12 cellular contexts compared by ENCODE assay signal in the genomic region with DNA sequence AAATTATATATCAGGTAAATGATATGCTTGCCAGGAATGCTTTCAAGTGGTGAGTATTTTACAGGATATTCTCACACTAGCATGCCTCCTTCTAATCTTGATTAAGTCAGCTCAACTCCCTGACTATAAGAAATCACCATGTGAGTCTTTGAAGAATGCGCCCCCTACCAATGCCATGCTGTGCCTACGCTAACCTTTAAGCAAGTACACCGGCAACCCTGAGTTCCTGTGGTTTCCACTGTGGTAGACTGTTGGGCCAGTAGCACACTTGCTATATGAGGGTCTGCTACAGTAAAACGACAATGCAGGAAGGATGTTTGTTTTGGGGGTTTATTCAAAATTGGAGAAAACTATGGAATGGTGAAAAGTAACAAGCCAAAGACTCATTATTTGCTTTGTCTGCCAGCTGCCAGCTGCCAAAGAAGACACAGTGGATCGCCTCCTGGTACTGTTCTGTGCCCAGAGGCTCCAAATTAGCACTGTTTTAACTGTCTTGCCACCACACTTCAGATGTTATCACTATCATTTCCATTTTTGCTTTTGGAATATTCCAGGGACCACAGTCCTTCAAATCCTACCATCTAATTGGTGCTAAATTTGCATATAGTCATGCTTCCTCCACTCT.
DNase-seq lines count a peak whose midpoint lies in the region; ATAC-seq, FAIRE-seq and TF ChIP-seq lines count a peak whose summit lies in the region.
"Had no signal": no experiment of that assay in that cellular context is flagged by ENCODE, and none has a peak within 500 bp of the region (broad histone marks: within the 10 kb centered on the region; RNA-seq: fewer than 3 reads in every experiment).

No MANE protein-coding gene starts in this region.

- H3K9me3 ChIP-seq in lower lobe of right lung = no peaks in the 10 kb centered on the region

- no peak overlapping the region for H3K4me3 ChIP-seq in lower lobe of right lung

- peak; percentile 95 for FAIRE-seq in GM12891 (lab: Jason Lieb, UNC)
- FAIRE-seq: keratinocyte had no signal

- H3K27me3 ChIP-seq in lower lobe of right lung (ENCODE audit: low read depth) = no peaks in the 10 kb centered on the region

- no peak for DNase-seq in GM12891 (ENCODE audit: insufficient read length, low spot score)
- peak; percentile 6 for DNase-seq in SK-N-DZ (ENCODE audit: low spot score)
- DNase-seq in myocyte (ENCODE audit: low read depth) = peak; percentile 18
- no peak for DNase-seq in omental fat pad (ENCODE audit: low spot score)
- no peak for DNase-seq in left colon
- no peak for DNase-seq in NCI-H128 (lab: John Stamatoyannopoulos, UW; ENCODE audit: unreplicated experiment)
- DNase-seq in lower lobe of right lung = no peak
- DNase-seq: effector memory CD4-positive, alpha-beta T cell; NCI-H1048; T-helper 17 cell had no signal

- H3K4me1 ChIP-seq in lower lobe of right lung = no peaks in the 10 kb centered on the region

- H3K36me3 ChIP-seq in lower lobe of right lung = no peaks in the 10 kb centered on the region

- no peak for TF ChIP-seq POLR2A in GM12891 (IDR thresholded peaks at IDR 0.05; ENCODE audit: low read depth, low read length)

- ATAC-seq in HG02798 (IDR thresholded peaks at IDR 0.05; ENCODE audit: poor library complexity, unreplicated experiment) (peak; percentile 82), omental fat pad (ENCODE audit: low FRiP score) (no peak), left colon (no peak), lower lobe of right lung (no peak)
- ATAC-seq: T-helper 17 cell had no signal

- H3K27ac ChIP-seq in lower lobe of right lung = no peak overlapping the region

- intact Hi-C loops in left colon (cut with DNase I, micrococcal nuclease) (no loop called here), lower lobe of right lung (cut with DNase I) (no loop called here)

- TF ChIP-seq CTCF in omental fat pad (IDR thresholded peaks at IDR 0.05) (no peak), lower lobe of right lung (IDR thresholded peaks at IDR 0.05) (no peak)

TF ChIP-seq in GM12891, 5 proteins besides CTCF, POLR2A, EP300 and RAD21:
- TF ChIP-seq SPI1 (IDR thresholded peaks at IDR 0.05; ENCODE audit: low read depth, low read length) (no peak), TAF1 (IDR thresholded peaks at IDR 0.05; ENCODE audit: low read depth, low read length) (no peak), POU2F2 (IDR thresholded peaks at IDR 0.05; ENCODE audit: low read depth, low read length) (no peak), PAX5 (IDR thresholded peaks at IDR 0.05; ENCODE audit: insufficient read depth, low read length, severe bottlenecking) (no peak), POLR2AphosphoS5 (IDR thresholded peaks at IDR 0.05; ENCODE audit: low read depth, low read length) (no peak)

Comparison
In these comparisons a context has a peak if more than half of its experiments do, and no peak if none do; other contexts are left out.
1. DNase-seq: peak in SK-N-DZ (single experiment) and myocyte (single experiment); none in GM12891 (single experiment), omental fat pad (single experiment), left colon (0 of 2), NCI-H128 (single experiment) and lower lobe of right lung (single experiment).